Comparison of ENCODE assay signal across 2 cellular contexts in genomic region chr1:94607398-94607797, GRCh38.
TF ChIP-seq lines count a peak whose summit lies in the region.

No MANE protein-coding gene starts in this region.

TF ChIP-seq in A549, 52 proteins besides CTCF, POLR2A, EP300 and RAD21:
- TF ChIP-seq REST (IDR thresholded peaks at IDR 0.05) (no peak), KDM1A (IDR thresholded peaks at IDR 0.05; ENCODE audit: low read depth) (no peak), BHLHE40 (IDR thresholded peaks at IDR 0.05; ENCODE audit: low read depth, low read length) (no peak), POLR2AphosphoS2 (conservative IDR thresholded peaks at IDR 0.05; ENCODE audit: low read length) (no peak), EHMT2 (IDR thresholded peaks at IDR 0.05; ENCODE audit: low read depth) (no peak), HMGXB4 (CRISPR knock-in tag; IDR thresholded peaks at IDR 0.05; ENCODE audit: borderline replicate concordance) (no peak), RFX5 (IDR thresholded peaks at IDR 0.05) (no peak), SREBF2 (IDR thresholded peaks at IDR 0.05) (no peak), FOXS1 (CRISPR knock-in tag; IDR thresholded peaks at IDR 0.05) (no peak)
TF ChIP-seq in A549: peak in this region for 0.

TF ChIP-seq in IMR-90, 13 proteins besides CTCF, POLR2A, EP300 and RAD21 (continued from another document):
- TF ChIP-seq ELK1 (IDR thresholded peaks at IDR 0.05; ENCODE audit: borderline replicate concordance, low read depth, low read length) (no peak), BHLHE40 (IDR thresholded peaks at IDR 0.05; ENCODE audit: low read depth, low read length) (no peak), CEBPB (IDR thresholded peaks at IDR 0.05; ENCODE audit: low read depth, low read length) (no peak), MAFK (IDR thresholded peaks at IDR 0.05; ENCODE audit: low read depth, low read length) (no peak)
